ENCODE assay signal across 11 cellular contexts in the genomic region with DNA sequence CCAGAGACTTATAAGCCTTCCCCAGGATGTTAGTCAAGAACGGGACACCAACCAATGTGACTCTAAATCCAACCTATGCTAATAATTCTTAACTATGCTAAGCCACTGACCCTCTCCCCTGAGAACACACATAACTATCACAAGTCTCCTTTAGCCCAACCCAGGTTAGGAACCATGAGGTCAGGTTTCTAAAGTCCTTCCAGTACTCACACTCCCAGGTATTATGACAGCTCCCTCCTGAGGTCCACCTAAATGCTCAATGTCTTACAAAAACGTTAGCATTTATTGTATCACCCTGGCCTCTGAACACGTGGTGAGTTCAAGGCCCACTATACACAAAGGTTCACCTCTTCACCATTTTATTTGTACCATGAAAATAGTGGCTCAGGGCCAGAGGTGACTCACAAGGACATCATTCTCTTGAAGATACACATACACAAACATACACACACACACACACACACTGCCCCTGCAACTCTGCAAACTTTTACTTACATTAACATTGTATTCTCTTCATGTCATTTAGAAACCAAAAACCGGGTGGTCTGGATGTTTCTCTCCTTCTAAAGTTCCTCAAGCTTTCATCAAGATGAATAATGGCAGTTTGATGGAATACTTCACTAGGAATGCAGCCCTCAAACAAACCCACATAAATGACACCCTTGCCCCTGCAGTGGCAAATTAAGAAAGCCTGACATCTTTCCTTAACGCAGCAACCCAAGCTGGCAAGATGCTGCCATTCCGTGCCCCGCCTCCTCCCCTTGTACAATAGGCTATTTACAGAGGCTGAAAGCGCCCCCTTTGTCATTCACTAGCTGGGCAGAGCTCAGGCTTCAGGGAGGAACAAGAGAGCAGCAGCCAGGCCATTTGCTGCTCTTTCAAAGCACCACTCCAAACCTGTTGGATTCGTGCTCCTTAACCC. TPM values are rescaled to one million over a fixed set of nuclear protein-coding genes. Genes with fewer than 3 reads are reported as not detected.
DNase-seq lines count a peak whose midpoint lies in the region; ATAC-seq and TF ChIP-seq lines count a peak whose summit lies in the region.
"Had no signal": no experiment of that assay in that cellular context is flagged by ENCODE, and none has a peak within 500 bp of the region (broad histone marks: within the 10 kb centered on the region; RNA-seq: fewer than 3 reads in every experiment).

No MANE protein-coding gene starts in this region.

- no peak for TF ChIP-seq EP300 in suprapubic skin (IDR thresholded peaks at IDR 0.05)

- peaks cover 34% of the 10 kb centered on the region for H3K4me1 Mint-ChIP-seq in activated T-helper 2 cell treated with anti-CD3 and anti-CD28 coated beads, Interferon-gamma antibody, Interleukin-2, Interleukin-4, amounts not matched to agents 10 μg/mL and 5 μg/mL and 100 μg/mL, durations not matched to agents 14 hours and 24 hours and 36 hours (ENCODE audit: low read depth)
- H3K4me1 Mint-ChIP-seq in activated naive CD8-positive, alpha-beta T cell treated with anti-CD3 and anti-CD28 coated beads, Interleukin-2, amount 50 U/mL, for 24 hours, result peaks cover 16% of the 10 kb centered on the region

- H3K4me3 ChIP-seq in suprapubic skin, result no peak overlapping the region

- peak; percentile 42 for DNase-seq in NCI-H2107 treated with DMSO at 0.1 percent for 48 hours (lab: John Stamatoyannopoulos, UW; ENCODE audit: unreplicated experiment)
- DNase-seq in NCI-H2107 (lab: John Stamatoyannopoulos, UW), result no peak
- DNase-seq in iPS-NIHi7 (ENCODE audit: extremely low spot score), result peak; percentile 65
- peak in 1 of 2 donors; percentile 75 for DNase-seq in suprapubic skin (ENCODE audit: low spot score in 2 of 2)
- DNase-seq in activated T-helper 2 cell treated with anti-CD3 and anti-CD28 coated beads, Interferon-gamma antibody, Interleukin-2, Interleukin-4, amounts not matched to agents 10 μg/mL and 5 μg/mL and 100 μg/mL, durations not matched to agents 14 hours and 24 hours and 36 hours (ENCODE audit: low spot score), result no peak
- no peak for DNase-seq in activated naive CD8-positive, alpha-beta T cell treated with anti-CD3 and anti-CD28 coated beads, Interleukin-2, amount 50 U/mL, for 24 hours
- DNase-seq: activated naive CD8-positive, alpha-beta T cell treated with anti-CD3 and anti-CD28 coated beads, Interleukin-2, amount 10 ng/mL, durations not matched to agents 7 days and 5 days; AML-193; natural killer cell had no signal

- no peak for ATAC-seq in activated naive CD8-positive, alpha-beta T cell treated with anti-CD3 and anti-CD28 coated beads, Interleukin-2, amount 50 U/mL, for 24 hours
- no peak for ATAC-seq in HG03520 (IDR thresholded peaks at IDR 0.05; ENCODE audit: unreplicated experiment)
- ATAC-seq: natural killer cell had no signal

- no peak overlapping the region for H3K27ac Mint-ChIP-seq in activated T-helper 2 cell treated with anti-CD3 and anti-CD28 coated beads, Interferon-gamma antibody, Interleukin-2, Interleukin-4, amounts not matched to agents 10 μg/mL and 5 μg/mL and 100 μg/mL, durations not matched to agents 14 hours and 24 hours and 36 hours
- H3K27ac Mint-ChIP-seq in activated naive CD8-positive, alpha-beta T cell treated with anti-CD3 and anti-CD28 coated beads, Interleukin-2, amount 50 U/mL, for 24 hours, result no peak overlapping the region
- H3K27ac Mint-ChIP-seq: activated naive CD8-positive, alpha-beta T cell treated with anti-CD3 and anti-CD28 coated beads, Interleukin-2, amount 10 ng/mL, durations not matched to agents 7 days and 5 days; natural killer cell had no signal

- H3K9me3 ChIP-seq in suprapubic skin, result no peaks in the 10 kb centered on the region

- no peaks in the 10 kb centered on the region for H3K27me3 Mint-ChIP-seq in activated T-helper 2 cell treated with anti-CD3 and anti-CD28 coated beads, Interferon-gamma antibody, Interleukin-2, Interleukin-4, amounts not matched to agents 10 μg/mL and 5 μg/mL and 100 μg/mL, durations not matched to agents 14 hours and 24 hours and 36 hours (ENCODE audit: low read depth)
- no peaks in the 10 kb centered on the region for H3K27me3 Mint-ChIP-seq in activated naive CD8-positive, alpha-beta T cell treated with anti-CD3 and anti-CD28 coated beads, Interleukin-2, amount 50 U/mL, for 24 hours
- H3K27me3 Mint-ChIP-seq: activated naive CD8-positive, alpha-beta T cell treated with anti-CD3 and anti-CD28 coated beads, Interleukin-2, amount 10 ng/mL, durations not matched to agents 7 days and 5 days had no signal

- H3K27me3 ChIP-seq in suprapubic skin, result no peaks in the 10 kb centered on the region

- no peaks in the 10 kb centered on the region for H3K36me3 ChIP-seq in suprapubic skin

- intact Hi-C loops in activated T-helper 2 cell treated with anti-CD3 and anti-CD28 coated beads, Interferon-gamma antibody, Interleukin-2, Interleukin-4, amounts not matched to agents 10 μg/mL and 5 μg/mL and 100 μg/mL, durations not matched to agents 14 hours and 24 hours and 36 hours (cut with micrococcal nuclease), result no loop called here

- H3K4me1 ChIP-seq in suprapubic skin, result peaks cover 80% of the 10 kb centered on the region

- peak overlapping the region; percentile 79 for H3K27ac ChIP-seq in angular gyrus (ENCODE audit: low read depth, low read length)
- H3K27ac ChIP-seq in suprapubic skin, result peak overlapping the region; percentile 72

- H3K9me3 Mint-ChIP-seq in activated T-helper 2 cell treated with anti-CD3 and anti-CD28 coated beads, Interferon-gamma antibody, Interleukin-2, Interleukin-4, amounts not matched to agents 10 μg/mL and 5 μg/mL and 100 μg/mL, durations not matched to agents 14 hours and 24 hours and 36 hours, result no peaks in the 10 kb centered on the region
- H3K9me3 Mint-ChIP-seq in activated naive CD8-positive, alpha-beta T cell treated with anti-CD3 and anti-CD28 coated beads, Interleukin-2, amount 50 U/mL, for 24 hours, result no peaks in the 10 kb centered on the region
- H3K9me3 Mint-ChIP-seq: activated naive CD8-positive, alpha-beta T cell treated with anti-CD3 and anti-CD28 coated beads, Interleukin-2, amount 10 ng/mL, durations not matched to agents 7 days and 5 days; natural killer cell had no signal

- TF ChIP-seq POLR2A in suprapubic skin (IDR thresholded peaks at IDR 0.05), result no peak

- 55% methylated on average over 9 of the region's 9 CpGs for WGBS in suprapubic skin

- no peak overlapping the region for H3K4me3 Mint-ChIP-seq in activated T-helper 2 cell treated with anti-CD3 and anti-CD28 coated beads, Interferon-gamma antibody, Interleukin-2, Interleukin-4, amounts not matched to agents 10 μg/mL and 5 μg/mL and 100 μg/mL, durations not matched to agents 14 hours and 24 hours and 36 hours (ENCODE audit: low read depth)
- no peak overlapping the region for H3K4me3 Mint-ChIP-seq in activated naive CD8-positive, alpha-beta T cell treated with anti-CD3 and anti-CD28 coated beads, Interleukin-2, amount 50 U/mL, for 24 hours
- H3K4me3 Mint-ChIP-seq: activated naive CD8-positive, alpha-beta T cell treated with anti-CD3 and anti-CD28 coated beads, Interleukin-2, amount 10 ng/mL, durations not matched to agents 7 days and 5 days; natural killer cell had no signal

- peaks cover 3% of the 10 kb centered on the region for H3K36me3 Mint-ChIP-seq in activated T-helper 2 cell treated with anti-CD3 and anti-CD28 coated beads, Interferon-gamma antibody, Interleukin-2, Interleukin-4, amounts not matched to agents 10 μg/mL and 5 μg/mL and 100 μg/mL, durations not matched to agents 14 hours and 24 hours and 36 hours (ENCODE audit: low read depth)
- H3K36me3 Mint-ChIP-seq in activated naive CD8-positive, alpha-beta T cell treated with anti-CD3 and anti-CD28 coated beads, Interleukin-2, amount 50 U/mL, for 24 hours (ENCODE audit: low read depth), result peaks cover 6% of the 10 kb centered on the region
- H3K36me3 Mint-ChIP-seq: natural killer cell had no signal

- TF ChIP-seq CTCF in suprapubic skin (IDR thresholded peaks at IDR 0.05), result no peak

RNA-seq across cellular contexts. Expression of a gene that starts 17.7 kb away (rescaled TPM):
- 100 to 1,000 TPM; 236 to 420 (median 277) TPM for total RNA-seq in suprapubic skin
- 42.7 and 43.0 TPM in 2 replicates for total RNA-seq in activated T-helper 2 cell treated with anti-CD3 and anti-CD28 coated beads, Interferon-gamma antibody, Interleukin-2, Interleukin-4, amounts not matched to agents 10 μg/mL and 5 μg/mL and 100 μg/mL, durations not matched to agents 14 hours and 24 hours and 36 hours

Comparison
In these comparisons a context has a peak if more than half of its experiments do, and no peak if none do; other contexts are left out.
1. DNase-seq: peak in NCI-H2107 treated with DMSO at 0.1 percent for 48 hours (single experiment) and iPS-NIHi7 (single experiment); none in NCI-H2107 (single experiment), activated T-helper 2 cell treated with anti-CD3 and anti-CD28 coated beads, Interferon-gamma antibody, Interleukin-2, Interleukin-4, amounts not matched to agents 10 μg/mL and 5 μg/mL and 100 μg/mL, durations not matched to agents 14 hours and 24 hours and 36 hours (single experiment) and activated naive CD8-positive, alpha-beta T cell treated with anti-CD3 and anti-CD28 coated beads, Interleukin-2, amount 50 U/mL, for 24 hours (single experiment).